16 cellular contexts compared by ENCODE assay signal in genomic region chr12:50217202-50217601, GRCh38. TPM values are rescaled to one million over a fixed set of nuclear protein-coding genes. Genes with fewer than 3 reads are reported as not detected.
DNase-seq lines count a peak whose midpoint lies in the region; ATAC-seq and TF ChIP-seq lines count a peak whose summit lies in the region.
"Had no signal": no experiment of that assay in that cellular context is flagged by ENCODE, and none has a peak within 500 bp of the region (broad histone marks: within the 10 kb centered on the region; RNA-seq: fewer than 3 reads in every experiment).

No MANE protein-coding gene starts in this region.

- peak overlapping the region; percentile 76 for H3K27ac Mint-ChIP-seq in activated CD4-positive, alpha-beta T cell treated with anti-CD3 and anti-CD28 coated beads for 36 hours
- peak overlapping the region; percentile 27 for H3K27ac Mint-ChIP-seq in chondrocyte (ENCODE audit: unreplicated experiment)
- H3K27ac Mint-ChIP-seq: activated B cell treated with CpG ODN at 0.5 μM for 24 hours had no signal

- TF ChIP-seq CTCF in Loucy (conservative IDR thresholded peaks at IDR 0.05; ENCODE audit: low read length) (no peak), chondrocyte (IDR thresholded peaks at IDR 0.05) (no peak), osteoblast (IDR thresholded peaks at IDR 0.05; ENCODE audit: extremely low read depth, low read depth, low read length) (no peak), OCI-LY7 (conservative IDR thresholded peaks at IDR 0.05; ENCODE audit: low read length) (no peak), MM.1S (IDR thresholded peaks at IDR 0.05; ENCODE audit: low read length) (no peak)

- H3K27ac ChIP-seq in osteoblast (ENCODE audit: low read depth, low read length): no peak overlapping the region
- H3K27ac ChIP-seq in OCI-LY7 (ENCODE audit: low read depth, low read length, poor library complexity, severe bottlenecking): no peak overlapping the region
- H3K27ac ChIP-seq in MM.1S (ENCODE audit: low read length): no peak overlapping the region
- H3K27ac ChIP-seq: adrenal gland, suprapubic skin had no signal

- H3K4me3 ChIP-seq in Loucy (ENCODE audit: low read length, poor library complexity, severe bottlenecking): peak overlapping the region; percentile 0
- H3K4me3 ChIP-seq in osteoblast (ENCODE audit: insufficient read depth, low read length): peak overlapping the region; percentile 36
- no peak overlapping the region for H3K4me3 ChIP-seq in OCI-LY7 (ENCODE audit: low read depth, low read length, poor library complexity, severe bottlenecking)
- H3K4me3 ChIP-seq in MM.1S (ENCODE audit: low read length): no peak overlapping the region
- H3K4me3 ChIP-seq: adrenal gland, suprapubic skin had no signal

- no peak for ATAC-seq in activated CD4-positive, alpha-beta T cell treated with anti-CD3 and anti-CD28 coated beads for 36 hours

- no peak for DNase-seq in activated CD4-positive, alpha-beta T cell treated with anti-CD3 and anti-CD28 coated beads for 36 hours
- DNase-seq in activated CD4-positive, alpha-beta T cell treated with anti-CD3 and anti-CD28 coated beads, Interleukin-2, amount 50 U/mL, for 48 hours: no peak
- no peak for DNase-seq in chondrocyte (ENCODE audit: low spot score)
- DNase-seq in osteoblast (ENCODE audit: insufficient read length, low spot score, missing footprints): no peak
- DNase-seq in OCI-LY7 (ENCODE audit: low spot score): no peak
- DNase-seq in KG1 (lab: John Stamatoyannopoulos, UW): no peak
- DNase-seq in MM.1S: no peak
- DNase-seq: activated B cell treated with CpG ODN at 0.5 μM for 24 hours, adrenal gland, Calu3, kidney glomerular epithelial cell, NCI-H2029, NCI-H524, OCI-M1 had no signal

- H3K27me3 ChIP-seq in Loucy (ENCODE audit: insufficient read depth, low read length, poor library complexity, severe bottlenecking) (no peaks in the 10 kb centered on the region), osteoblast (ENCODE audit: insufficient read depth, low read length) (no peaks in the 10 kb centered on the region), MM.1S (replicated peaks; ENCODE audit: insufficient read depth, low read length) (no peaks in the 10 kb centered on the region)
- H3K27me3 ChIP-seq: adrenal gland, suprapubic skin had no signal

- H3K9me3 ChIP-seq in Loucy (ENCODE audit: insufficient read depth, low read depth, low read length) (no peaks in the 10 kb centered on the region), osteoblast (ENCODE audit: low read depth, low read length) (no peaks in the 10 kb centered on the region), OCI-LY7 (ENCODE audit: low read length) (no peaks in the 10 kb centered on the region), MM.1S (replicated peaks; ENCODE audit: insufficient read depth, low read length) (no peaks in the 10 kb centered on the region)
- H3K9me3 ChIP-seq: adrenal gland, suprapubic skin had no signal

- H3K4me1 ChIP-seq in Loucy (ENCODE audit: insufficient read depth, low read length, poor library complexity, severe bottlenecking) (peaks cover 35% of the 10 kb centered on the region), osteoblast (ENCODE audit: insufficient read depth, low read length) (peaks cover 52% of the 10 kb centered on the region), OCI-LY7 (ENCODE audit: insufficient read depth, low read length, poor library complexity, severe bottlenecking) (peaks cover 37% of the 10 kb centered on the region), MM.1S (ENCODE audit: low read length) (peaks cover 7% of the 10 kb centered on the region; the same call in 1 of the 2 replicates)

- no peak overlapping the region for H3K9ac ChIP-seq in Loucy (ENCODE audit: low read depth, low read length, poor library complexity, severe bottlenecking)
- H3K9ac ChIP-seq in MM.1S (ENCODE audit: low read length): no peak overlapping the region

- H3F3A ChIP-seq in Loucy (ENCODE audit: low read depth) (peaks cover 4% of the 10 kb centered on the region; the same call in 1 of the 2 replicates), MM.1S (ENCODE audit: insufficient read depth, low read length) (peaks cover 7% of the 10 kb centered on the region; the same call in 1 of the 2 replicates)

- H3K36me3 Mint-ChIP-seq in activated CD4-positive, alpha-beta T cell treated with anti-CD3 and anti-CD28 coated beads for 36 hours (ENCODE audit: low read depth): peaks cover 37% of the 10 kb centered on the region
- peaks cover 8% of the 10 kb centered on the region for H3K36me3 Mint-ChIP-seq in chondrocyte (ENCODE audit: low read depth)

- POLR2A ChIA-PET in activated CD4-positive, alpha-beta T cell treated with anti-CD3 and anti-CD28 coated beads for 36 hours (lab: Charles Lee): no interaction called here
- POLR2A ChIA-PET in OCI-LY7 (lab: Charles Lee): interaction anchor here (0.8 to 1.5 kb wide), 2 partner anchors 10 to 18 kb away, joined by 3 to 4 read pairs; no protein-coding TSS in a partner anchor

- H3K9me2 ChIP-seq in Loucy (replicated peaks; ENCODE audit: low read depth, low read length) (no peaks in the 10 kb centered on the region), OCI-LY7 (ENCODE audit: insufficient read depth, low read length) (no peaks in the 10 kb centered on the region), MM.1S (replicated peaks; ENCODE audit: insufficient read depth, low read length) (no peaks in the 10 kb centered on the region)

- H3K4me2 ChIP-seq in Loucy (ENCODE audit: low read depth, low read length, poor library complexity, severe bottlenecking): peak overlapping the region; percentile 7
- peak overlapping the region; percentile 52 for H3K4me2 ChIP-seq in osteoblast (ENCODE audit: insufficient read depth, low read length)
- H3K4me2 ChIP-seq in OCI-LY7 (ENCODE audit: low read length): no peak overlapping the region
- H3K4me2 ChIP-seq in MM.1S (ENCODE audit: low read depth, low read length): no peak overlapping the region

- CTCF ChIA-PET in activated CD4-positive, alpha-beta T cell treated with anti-CD3 and anti-CD28 coated beads for 36 hours (lab: Charles Lee): interaction anchor here (0.8 kb wide), 1 partner anchor 133 kb away, joined by 3 read pairs; no protein-coding TSS in a partner anchor
- CTCF ChIA-PET in OCI-LY7 (lab: Charles Lee; ENCODE audit: unreplicated experiment): no interaction called here

- H3K4me3 Mint-ChIP-seq in activated CD4-positive, alpha-beta T cell treated with anti-CD3 and anti-CD28 coated beads for 36 hours: peak overlapping the region; percentile 33
- H3K4me3 Mint-ChIP-seq in chondrocyte (ENCODE audit: unreplicated experiment): no peak overlapping the region
- H3K4me3 Mint-ChIP-seq: activated B cell treated with CpG ODN at 0.5 μM for 24 hours had no signal

- no peaks in the 10 kb centered on the region for H3K27me3 Mint-ChIP-seq in activated CD4-positive, alpha-beta T cell treated with anti-CD3 and anti-CD28 coated beads for 36 hours
- H3K27me3 Mint-ChIP-seq in chondrocyte (ENCODE audit: low read depth): no peaks in the 10 kb centered on the region
- H3K27me3 Mint-ChIP-seq: activated B cell treated with CpG ODN at 0.5 μM for 24 hours had no signal

- intact Hi-C loops in activated CD4-positive, alpha-beta T cell treated with anti-CD3 and anti-CD28 coated beads for 36 hours (cut with DNase I, micrococcal nuclease): no loop called here
- intact Hi-C loops in OCI-LY7 (cut with micrococcal nuclease; ENCODE audit: unreplicated experiment): no loop called here

- H4K20me1 ChIP-seq in Loucy (ENCODE audit: insufficient read depth, low read length, poor library complexity, severe bottlenecking): no peaks in the 10 kb centered on the region
- peaks cover 59% of the 10 kb centered on the region for H4K20me1 ChIP-seq in osteoblast (ENCODE audit: insufficient read depth, low read length)
- no peaks in the 10 kb centered on the region for H4K20me1 ChIP-seq in OCI-LY7 (ENCODE audit: insufficient read depth, low read length)
- no peaks in the 10 kb centered on the region for H4K20me1 ChIP-seq in MM.1S (ENCODE audit: insufficient read depth, low read length)

- peaks cover 57% of the 10 kb centered on the region for H3K4me1 Mint-ChIP-seq in activated CD4-positive, alpha-beta T cell treated with anti-CD3 and anti-CD28 coated beads for 36 hours
- H3K4me1 Mint-ChIP-seq in chondrocyte (ENCODE audit: low read depth): peaks cover 55% of the 10 kb centered on the region

- no TSS peak for BruUV-seq in OCI-LY7 (replicated peaks; lab: Mats Ljungman, UMichigan)

- H3K36me3 ChIP-seq in Loucy (ENCODE audit: insufficient read depth, low read length): no peaks in the 10 kb centered on the region
- peaks cover 56% of the 10 kb centered on the region for H3K36me3 ChIP-seq in osteoblast (ENCODE audit: insufficient read depth, low read length)
- H3K36me3 ChIP-seq in OCI-LY7 (ENCODE audit: insufficient read depth, low read length): peaks cover 7% of the 10 kb centered on the region; the same call in 1 of the 2 replicates
- no peaks in the 10 kb centered on the region for H3K36me3 ChIP-seq in MM.1S (replicated peaks; ENCODE audit: insufficient read depth, low read length)
- H3K36me3 ChIP-seq: adrenal gland, suprapubic skin had no signal

- H2AFZ ChIP-seq in Loucy (ENCODE audit: low read length): no peak overlapping the region
- H2AFZ ChIP-seq in osteoblast (ENCODE audit: low read length): no peak overlapping the region
- H2AFZ ChIP-seq in OCI-LY7 (ENCODE audit: low read length): no peak overlapping the region
- H2AFZ ChIP-seq in MM.1S (ENCODE audit: low read length): no peak overlapping the region

- no peaks in the 10 kb centered on the region for H3K9me3 Mint-ChIP-seq in activated CD4-positive, alpha-beta T cell treated with anti-CD3 and anti-CD28 coated beads for 36 hours (ENCODE audit: low read depth)
- no peaks in the 10 kb centered on the region for H3K9me3 Mint-ChIP-seq in chondrocyte (ENCODE audit: low read depth)
- H3K9me3 Mint-ChIP-seq: activated B cell treated with CpG ODN at 0.5 μM for 24 hours had no signal

- peaks cover 28% of the 10 kb centered on the region for H3K79me2 ChIP-seq in Loucy (ENCODE audit: insufficient read depth, low read length)
- H3K79me2 ChIP-seq in osteoblast (ENCODE audit: insufficient read depth, low read length): peaks cover 97% of the 10 kb centered on the region
- peaks cover 67% of the 10 kb centered on the region for H3K79me2 ChIP-seq in OCI-LY7 (ENCODE audit: insufficient read depth, low read depth, low read length)
- no peaks in the 10 kb centered on the region for H3K79me2 ChIP-seq in MM.1S (ENCODE audit: low read length)

RNA-seq across cellular contexts. Expression of gene CERS5, which starts 50.0 kb away (rescaled TPM):
- total RNA-seq in activated CD4-positive, alpha-beta T cell treated with anti-CD3 and anti-CD28 coated beads for 36 hours: 10 to 100 TPM; 49.4 to 64.4 TPM
- 77.2 to 81.3 TPM (median 80.9 TPM) in 3 replicates for total RNA-seq in chondrocyte
- total RNA-seq in osteoblast: 30.9 and 33.7 TPM in 2 replicates
- total RNA-seq in OCI-LY7 (2014; rRNA removed; shearing (Covaris generic)): 27.6 and 28.6 TPM in 2 replicates
- total RNA-seq in OCI-LY7 (2022): 36.9 and 42.3 TPM in 2 replicates

Comparison
In these comparisons a context has a peak if more than half of its experiments do, and no peak if none do; other contexts are left out.
1. H3K4me2 ChIP-seq: peak in Loucy (single experiment) and osteoblast (single experiment); none in OCI-LY7 (single experiment) and MM.1S (single experiment).
2. H3K4me3 ChIP-seq: peak in Loucy (single experiment) and osteoblast (single experiment); none in OCI-LY7 (single experiment) and MM.1S (single experiment).